8 cellular contexts compared by ENCODE assay signal in the genomic region with DNA sequence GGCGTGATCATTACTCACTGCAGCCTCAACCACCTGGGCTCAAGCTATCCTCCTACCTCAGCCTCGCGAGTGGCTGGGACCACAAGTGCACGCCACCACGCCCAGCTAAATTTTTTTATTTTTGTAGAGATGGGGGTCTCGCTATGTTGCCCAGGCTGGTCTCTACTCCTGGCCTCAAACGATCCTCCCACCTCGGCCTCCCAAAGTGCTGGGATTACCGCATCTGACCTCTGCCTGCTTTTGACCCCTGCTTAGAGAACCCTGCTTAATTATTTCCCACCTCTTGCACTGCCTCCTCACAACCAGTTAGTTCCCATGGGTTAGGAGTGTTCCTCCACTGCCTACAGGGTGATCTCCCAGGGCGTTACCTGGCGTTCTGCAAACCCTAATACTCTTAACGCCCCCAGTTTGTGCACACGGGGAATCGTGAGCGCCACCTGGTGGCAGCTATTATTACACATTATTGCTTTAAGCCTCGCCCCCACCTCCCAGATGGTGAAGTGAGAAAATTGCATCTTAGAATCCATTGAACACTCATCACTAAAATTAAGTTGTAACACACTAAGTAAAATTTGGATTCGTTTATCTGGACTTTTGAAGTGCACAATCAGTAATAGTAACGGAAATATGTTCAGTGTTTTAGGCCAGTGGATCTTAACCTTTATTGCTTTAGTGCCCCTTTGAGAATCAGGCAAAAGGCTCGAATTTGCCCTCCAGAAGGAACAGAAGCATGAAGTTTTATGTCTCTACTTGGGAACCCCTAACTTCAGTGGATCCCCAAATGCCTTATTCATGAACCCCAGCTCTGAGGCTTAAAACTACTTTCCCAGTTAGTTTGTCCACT.
DNase-seq lines count a peak whose midpoint lies in the region; ATAC-seq lines count a peak whose summit lies in the region.

No MANE protein-coding gene starts in this region.

- H3K36me3 Mint-ChIP-seq in immature natural killer cell = no peaks in the 10 kb centered on the region

- no peaks in the 10 kb centered on the region for H3K4me1 Mint-ChIP-seq in immature natural killer cell

- H3K9me3 Mint-ChIP-seq in immature natural killer cell = no peaks in the 10 kb centered on the region

- no peak overlapping the region for H3K4me3 ChIP-seq in Jurkat, Clone E6-1 (ENCODE audit: low read length)

- ATAC-seq in HG03439 (IDR thresholded peaks at IDR 0.05; ENCODE audit: unreplicated experiment) = no peak

- no peak overlapping the region for H3K4me3 Mint-ChIP-seq in immature natural killer cell

- H3K27ac Mint-ChIP-seq in immature natural killer cell = no peak overlapping the region

- H3K27me3 Mint-ChIP-seq in immature natural killer cell (ENCODE audit: low read depth in 3 of 3) = peaks cover 0 to 5% (median 1%) of the 10 kb centered on the region in 3 donors

- DNase-seq in DMS153 treated with DMSO at 0.1 percent for 48 hours (lab: John Stamatoyannopoulos, UW; ENCODE audit: unreplicated experiment) (peak; percentile 35), T-helper 1 cell (peak; percentile 10 to 57 (median 42)), amniotic epithelial cell (ENCODE audit: low read depth) (peak; percentile 23), immature natural killer cell (peak; percentile 24 to 50 (median 32)), NCI-H187 treated with DMSO at 0.1 percent for 48 hours (lab: John Stamatoyannopoulos, UW) (no peak)
- DNase-seq in Jurkat, Clone E6-1 (ENCODE audit: low read depth, low spot score) = peak; percentile 71
- DNase-seq in stimulated activated CD4-positive, alpha-beta T cell treated with anti-CD3 and anti-CD28 coated beads, Interleukin-4, amount 100 ng/mL, for 4 hours = peak; percentile 29 to 51
